In genomic region chr3:12796171-12797123, GRCh38 we compare ENCODE assay signal across 8 cellular contexts. TPM values are rescaled to one million over a fixed set of nuclear protein-coding genes. Genes with fewer than 3 reads are reported as not detected.
DNase-seq lines count a peak whose midpoint lies in the region; ATAC-seq and TF ChIP-seq lines count a peak whose summit lies in the region.

TSS of gene CAND2 (plus strand) at chr3:12796680. CDS start at chr3:12796721, 41 bp downstream.

- H3K27me3 ChIP-seq in AG04450 (ENCODE audit: control insufficient read depth, insufficient read depth, low read length), result no peaks in the 10 kb centered on the region
- no peaks in the 10 kb centered on the region for H3K27me3 ChIP-seq in mammary epithelial cell (ENCODE audit: insufficient read depth, low read length)
- no peaks in the 10 kb centered on the region for H3K27me3 ChIP-seq in gastrocnemius medialis

- H3K27ac Mint-ChIP-seq in HFFc6, result peak within 1 kb of the TSS; percentile 63

- no peaks in the 10 kb centered on the region for H3K9me3 Mint-ChIP-seq in HFFc6

- in situ Hi-C loops in mammary epithelial cell (cut with MboI; ENCODE audit: low sequenced_read_pairs in 2 of 2) (no loop called here), gastrocnemius medialis (cut with MboI; ENCODE audit: low sequenced_read_pairs in 4 of 4) (no loop called here)

- POLR2A ChIA-PET in AG04450 (lab: Yijun Ruan, JAX), result interaction anchor here (0.6 to 3.0 kb wide), 6 partner anchors 9 to 133 kb away, joined by 3 to 14 read pairs (median 4); no protein-coding TSS in a partner anchor

- no peaks in the 10 kb centered on the region; the same call in 1 of the 2 replicates for H3K9me3 ChIP-seq in AG04450 (ENCODE audit: control insufficient read depth, insufficient read depth, low read length)
- no peaks in the 10 kb centered on the region for H3K9me3 ChIP-seq in mammary epithelial cell (replicated peaks; ENCODE audit: insufficient read depth, low read length)
- no peaks in the 10 kb centered on the region for H3K9me3 ChIP-seq in iPS-18c (ENCODE audit: control insufficient read depth, insufficient read depth, low read length)
- H3K9me3 ChIP-seq in gastrocnemius medialis, result no peaks in the 10 kb centered on the region

- H3K36me3 ChIP-seq in mammary epithelial cell (ENCODE audit: insufficient read depth, low read length), result no peaks in the 10 kb centered on the region
- no peaks in the 10 kb centered on the region for H3K36me3 ChIP-seq in gastrocnemius medialis

- no peak within 1 kb of the TSS for H3K9ac ChIP-seq in mammary epithelial cell (ENCODE audit: insufficient read depth, low read length)

- H3K4me2 ChIP-seq in mammary epithelial cell (ENCODE audit: insufficient read depth, low read depth, low read length), result peak within 1 kb of the TSS; percentile 89

- BruUV-seq in mammary epithelial cell (replicated peaks; lab: Mats Ljungman, UMichigan), result no TSS peak

- intact Hi-C loops in mammary epithelial cell (cut with micrococcal nuclease) (no loop called here), gastrocnemius medialis (cut with DNase I; ENCODE audit: low total_unique reads) (loop anchor here (1.0 kb wide), 1 partner anchor 239 kb away; the partner anchor contains the start of gene MKRN2)

- no peaks in the 10 kb centered on the region for H3K36me3 Mint-ChIP-seq in HFFc6 (ENCODE audit: low read depth)

- peaks cover 10% of the 10 kb centered on the region for H3K27me3 Mint-ChIP-seq in HFFc6 (ENCODE audit: insufficient read depth)

- peak within 1 kb of the TSS; percentile 79 for H3K4me3 ChIP-seq in AG04450 (ENCODE audit: low read depth, low read length)
- H3K4me3 ChIP-seq in mammary epithelial cell (replicated peaks in 1 of 3; ENCODE audit: insufficient read depth in 1 of 3, low read depth in 2 of 3, low read length in 3 of 3), result peak within 1 kb of the TSS; percentile 41 to 45 (median 43)
- peak within 1 kb of the TSS; percentile 71 for H3K4me3 ChIP-seq in iPS-18c (ENCODE audit: insufficient read depth, low read depth, low read length)
- peak within 1 kb of the TSS; percentile 70 to 88 (median 82) for H3K4me3 ChIP-seq in gastrocnemius medialis

- peak; percentile 14 to 28 for ATAC-seq in gastrocnemius medialis

- 9% methylated on average over 19 of the region's 61 CpGs for WGBS in mammary epithelial cell (ENCODE audit: low coverage, missing lambda C conversion rate)

- peak; percentile 91 to 93 for TF ChIP-seq POLR2A in gastrocnemius medialis (IDR thresholded peaks at IDR 0.05)

- peak within 1 kb of the TSS; percentile 89 for H2AFZ ChIP-seq in mammary epithelial cell (ENCODE audit: low read depth, low read length)

- peaks cover 8% of the 10 kb centered on the region for H3K4me1 ChIP-seq in mammary epithelial cell (ENCODE audit: insufficient read depth, low read length)
- H3K4me1 ChIP-seq in gastrocnemius medialis, result peaks cover 32 to 39% of the 10 kb centered on the region in 2 donors

- peak within 1 kb of the TSS; percentile 88 for H3K4me3 Mint-ChIP-seq in HFFc6

- H3K27ac ChIP-seq in AG04450 (ENCODE audit: low read depth, low read length), result peak within 1 kb of the TSS; percentile 11
- no peak within 1 kb of the TSS for H3K27ac ChIP-seq in mammary epithelial cell (ENCODE audit: insufficient read depth, low read depth, low read length)
- H3K27ac ChIP-seq in gastrocnemius medialis, result peak within 1 kb of the TSS; percentile 99 to 100 (median 99)

- CTCF ChIA-PET in AG04450 (lab: Charles Lee), result interaction anchor here (0.6 to 3.2 kb wide), 10 partner anchors 9 to 315 kb away, joined by 3 to 24 read pairs (median 6); partner anchors contain the start of gene RPL32
- CTCF ChIA-PET in mammary epithelial cell (lab: Charles Lee; ENCODE audit: low non-redundant PET), result no interaction called here

- H4K20me1 ChIP-seq in mammary epithelial cell (ENCODE audit: insufficient read depth, low read length), result no peaks in the 10 kb centered on the region

- no peaks in the 10 kb centered on the region for H3K79me2 ChIP-seq in mammary epithelial cell (ENCODE audit: insufficient read depth, low read length)

- no peak for DNase-seq in AG04450 (ENCODE audit: low read depth, low spot score)
- no peak for DNase-seq in HFFc6
- peak in 3 of 5 donors; percentile 15 to 31 (median 28) for DNase-seq in T-helper 1 cell
- DNase-seq in mammary epithelial cell, result no peak
- DNase-seq in gastrocnemius medialis, result peak; percentile 72 to 85
- no peak for DNase-seq in dedifferentiated amniotic fluid mesenchymal stem cell (ENCODE audit: extremely low spot score)
- no peak for DNase-seq in HCEC 1CT

- dilution Hi-C loops in mammary epithelial cell (cut with HindIII; ENCODE audit: low sequenced_read_pairs), result no loop called here

- peaks cover 10% of the 10 kb centered on the region for H3K4me1 Mint-ChIP-seq in HFFc6 (ENCODE audit: low read depth)

- TF ChIP-seq CTCF in AG04450 (IDR thresholded peaks at IDR 0.05; ENCODE audit: low read depth, low read length), result 0 out of 2 replicates have a peak, but pooled peaks have one; percentile 4
- TF ChIP-seq CTCF in HFFc6 (IDR thresholded peaks at IDR 0.05), result no peak; the same call in 1 of the 2 replicates
- no peak for TF ChIP-seq CTCF in mammary epithelial cell (conservative IDR thresholded peaks at IDR 0.05 in 1 of 2, IDR thresholded peaks at IDR 0.05 in 1 of 2; ENCODE audit: extremely low read depth in 1 of 2, insufficient read depth in 1 of 2, low read depth in 1 of 2, low read length in 2 of 2)
- TF ChIP-seq CTCF in gastrocnemius medialis (IDR thresholded peaks at IDR 0.05 in 4 of 5, conservative IDR thresholded peaks at IDR 0.05 in 1 of 5), result no peak

RNA-seq across cellular contexts. Expression of gene CAND2, which starts in this region (rescaled TPM):
- polyA plus RNA-seq in AG04450 (2011; rRNA removed) (5.8 and 7.3 TPM in 2 replicates), mammary epithelial cell (0.19 TPM)
- 13.7 and 14.7 TPM in 2 replicates for polyA minus RNA-seq in AG04450 (2011; rRNA and poly(A)+ RNA removed)
- total RNA-seq in HFFc6 (2021; fragmentation: NEBNext Ultra II Directional; extraction: Animal tissue kit (Norgen Biotek cat#: 25700)), result 10 to 100 TPM in 1 of 6 experiments, 1 to 10 TPM in 5; 4.5 to 10.5 (median 8.3) TPM
- total RNA-seq in mammary epithelial cell (1 to 10 TPM in 1 of 2 donors, under 1 TPM in 1; 0.42 to 1.7 TPM), gastrocnemius medialis (100 to 1,000 TPM; 133 to 308 (median 181) TPM)
- polyA minus RNA-seq in mammary epithelial cell, result not detected

Comparison
In these comparisons a context has a peak if more than half of its experiments do, and no peak if none do; other contexts are left out.
1. RNA of gene CAND2 (total RNA-seq): 133 to 308 TPM in gastrocnemius medialis; 4.5 to 10.5 TPM in HFFc6 and 0.42 to 1.7 TPM in mammary epithelial cell; every median in the first group is over 10 times any median in the second.
2. DNase-seq: peak in T-helper 1 cell (3 of 5) and gastrocnemius medialis (2 of 2); none in AG04450 (single experiment), HFFc6 (single experiment), mammary epithelial cell (single experiment), dedifferentiated amniotic fluid mesenchymal stem cell (single experiment) and HCEC 1CT (single experiment).
3. Peak in every context shown above with its lines, with median percentiles within 50 percentile points of each other: H3K4me3 ChIP-seq.